Comparison of ENCODE assay signal across 8 cellular contexts in genomic region chr17:61574542-61575351, GRCh38. TPM values are rescaled to one million over a fixed set of nuclear protein-coding genes. Genes with fewer than 3 reads are reported as not detected.
DNase-seq lines count a peak whose midpoint lies in the region; ATAC-seq and TF ChIP-seq lines count a peak whose summit lies in the region.

No MANE protein-coding gene starts in this region.

- H3K4me3 ChIP-seq in stomach (no peak overlapping the region), coronary artery (no peak overlapping the region), right cardiac atrium (ENCODE audit: low read length) (no peak overlapping the region)

- no peak for ATAC-seq in right cardiac atrium
- no peak for ATAC-seq in HG03354 (IDR thresholded peaks at IDR 0.05; ENCODE audit: poor library complexity, severe bottlenecking, unreplicated experiment)

- peaks cover 10% of the 10 kb centered on the region for H3K36me3 Mint-ChIP-seq in HFFc6 (ENCODE audit: low read depth)

- H3K27me3 ChIP-seq in stomach (no peaks in the 10 kb centered on the region), right cardiac atrium (ENCODE audit: control insufficient read depth, insufficient read depth) (no peaks in the 10 kb centered on the region)

- no peak for TF ChIP-seq EP300 in stomach (IDR thresholded peaks at IDR 0.05)

- H3K4me1 ChIP-seq in stomach: peaks cover 0 to 4% (median 0%) of the 10 kb centered on the region in 4 donors
- H3K4me1 ChIP-seq in right cardiac atrium (ENCODE audit: control insufficient read depth, insufficient read depth, low read length): no peaks in the 10 kb centered on the region

- no peaks in the 10 kb centered on the region for H3K36me3 ChIP-seq in stomach

- POLR2A ChIA-PET in RWPE1 (lab: Yijun Ruan, JAX; ENCODE audit: low non-redundant PET): no interaction called here

- intact Hi-C loops in stomach (cut with DNase I; ENCODE audit: low total_unique reads) (no loop called here), right cardiac atrium (cut with DNase I) (no loop called here)

- H3K27me3 Mint-ChIP-seq in HFFc6 (ENCODE audit: insufficient read depth): no peaks in the 10 kb centered on the region

- CTCF ChIA-PET in RWPE1 (lab: Yijun Ruan, JAX): interaction anchor here (0.5 to 2.2 kb wide), 8 partner anchors 24 to 804 kb away, joined by 3 to 19 read pairs (median 4); no protein-coding TSS in a partner anchor

- DNase-seq in Ammon's horn (ENCODE audit: low spot score): peak; percentile 41
- DNase-seq in HFFc6: peak; percentile 65
- DNase-seq in RWPE1 (ENCODE audit: low spot score): peak; percentile 51
- DNase-seq in hepatic stellate cell (ENCODE audit: low spot score): peak; percentile 34
- no peak for DNase-seq in stomach
- no peak for DNase-seq in coronary artery (ENCODE audit: low spot score)
- no peak for DNase-seq in right cardiac atrium

- H3K4me3 Mint-ChIP-seq in HFFc6: peak overlapping the region; percentile 16

- H3K27ac ChIP-seq in RWPE1 (no peak overlapping the region), stomach (no peak overlapping the region), coronary artery (no peak overlapping the region), right cardiac atrium (ENCODE audit: low read length) (no peak overlapping the region)

- H3K9me3 ChIP-seq in stomach (peaks cover 0 to 14% (median 0%) of the 10 kb centered on the region in 4 donors), right cardiac atrium (ENCODE audit: control insufficient read depth, low read length) (no peaks in the 10 kb centered on the region)

- WGBS in stomach, 5 donors: 25 to 31% (median 28%) methylated on average over 9 of the region's 9 CpGs
- 30% methylated on average over 9 of the region's 9 CpGs for WGBS in right cardiac atrium

- TF ChIP-seq CTCF in HFFc6 (IDR thresholded peaks at IDR 0.05): peak; percentile 69
- TF ChIP-seq CTCF in RWPE1 (conservative IDR thresholded peaks at IDR 0.05; ENCODE audit: low read depth): peak; percentile 34; the same call in 1 of the 2 replicates
- TF ChIP-seq CTCF in stomach (IDR thresholded peaks at IDR 0.05): peak in 1 of 7 experiments; percentile 4
- no peak for TF ChIP-seq CTCF in coronary artery (IDR thresholded peaks at IDR 0.05)

- peaks cover 9% of the 10 kb centered on the region for H3K9me3 Mint-ChIP-seq in HFFc6

- H3K4me1 Mint-ChIP-seq in HFFc6 (ENCODE audit: low read depth): peaks cover 25% of the 10 kb centered on the region

- peak overlapping the region; percentile 34 for H3K27ac Mint-ChIP-seq in HFFc6

- TF ChIP-seq POLR2A in stomach (IDR thresholded peaks at IDR 0.05): no peak

RNA-seq across cellular contexts. Expression of gene NACA2, which starts 16.3 kb away (rescaled TPM):
- not detected for total RNA-seq in HFFc6 (2021; fragmentation: NEBNext Ultra II Directional; extraction: Animal tissue kit (Norgen Biotek cat#: 25700))
- not detected for total RNA-seq in stomach
- under 1 TPM in 1 of 3 donors, not detected in 2; 0.28 TPM for polyA plus RNA-seq in stomach
- total RNA-seq in right cardiac atrium: not detected
- polyA plus RNA-seq in right cardiac atrium: not detected

Comparison
In these comparisons a context has a peak if more than half of its experiments do, and no peak if none do; other contexts are left out.
1. DNase-seq: peak in Ammon's horn (single experiment), HFFc6 (single experiment), RWPE1 (single experiment) and hepatic stellate cell (single experiment); none in stomach (single experiment), coronary artery (single experiment) and right cardiac atrium (0 of 3).